ENCODE assay signal across 12 cellular contexts in genomic region chr12:56150563-56150962, GRCh38. TPM values are rescaled to one million over a fixed set of nuclear protein-coding genes. Genes with fewer than 3 reads are reported as not detected.
A peak's percentile ranks its signal among the peaks of the same experiment; 100 is the strongest.
DNase-seq lines count a peak whose midpoint lies in the region; ATAC-seq and TF ChIP-seq lines count a peak whose summit lies in the region.
"Had no signal": no experiment of that assay in that cellular context is flagged by ENCODE, and none has a peak within 500 bp of the region (broad histone marks: within the 10 kb centered on the region; RNA-seq: fewer than 3 reads in every experiment).

No MANE protein-coding gene starts in this region.

- H3K36me3 ChIP-seq in Karpas-422 (ENCODE audit: insufficient read depth, low read length), result no peaks in the 10 kb centered on the region
- no peaks in the 10 kb centered on the region for H3K36me3 ChIP-seq in adipocyte (ENCODE audit: control insufficient read depth, insufficient read depth, low read length, severe bottlenecking)
- H3K36me3 ChIP-seq in naive thymus-derived CD4-positive, alpha-beta T cell (ENCODE audit: control insufficient read depth in 2 of 3, insufficient read depth in 3 of 3, low read length in 3 of 3), result peaks cover 0 to 4% (median 0%) of the 10 kb centered on the region in 3 experiments
- no peaks in the 10 kb centered on the region for H3K36me3 ChIP-seq in brain microvascular endothelial cell (replicated peaks)

- H4K20me1 ChIP-seq in Karpas-422 (ENCODE audit: insufficient read depth, low read depth, low read length), result no peaks in the 10 kb centered on the region

- in situ Hi-C loops in brain microvascular endothelial cell (cut with HindIII; ENCODE audit: low pct_ligation_motif_present, low sequenced_read_pairs), result no loop called here

- H3K36me3 Mint-ChIP-seq in naive thymus-derived CD4-positive, alpha-beta T cell, result peaks cover 0 to 13% (median 0%) of the 10 kb centered on the region in 5 donors

- peaks cover 13% of the 10 kb centered on the region; the same call in 1 of the 2 replicates for H3K79me2 ChIP-seq in Karpas-422 (ENCODE audit: low read length)

- no peaks in the 10 kb centered on the region for H3K27me3 ChIP-seq in Karpas-422 (ENCODE audit: low read length)
- H3K27me3 ChIP-seq in adipocyte (replicated peaks; ENCODE audit: control insufficient read depth, insufficient read depth, low read length), result no peaks in the 10 kb centered on the region
- H3K27me3 ChIP-seq in naive thymus-derived CD4-positive, alpha-beta T cell (ENCODE audit: control insufficient read depth in 2 of 2, insufficient read depth in 2 of 2, low read length in 2 of 2), result no peaks in the 10 kb centered on the region
- H3K27me3 ChIP-seq in brain microvascular endothelial cell (replicated peaks), result no peaks in the 10 kb centered on the region

- no peaks in the 10 kb centered on the region for H3K9me3 ChIP-seq in Karpas-422 (ENCODE audit: low read length)
- H3K9me3 ChIP-seq in adipocyte (ENCODE audit: control insufficient read depth, low read length), result no peaks in the 10 kb centered on the region
- no peaks in the 10 kb centered on the region for H3K9me3 ChIP-seq in naive thymus-derived CD4-positive, alpha-beta T cell (ENCODE audit: control insufficient read depth in 2 of 3, low read length in 3 of 3)

- H3K27ac ChIP-seq in Karpas-422 (ENCODE audit: low read length) (no peak overlapping the region), brain microvascular endothelial cell (no peak overlapping the region)
- H3K27ac ChIP-seq in naive thymus-derived CD4-positive, alpha-beta T cell (ENCODE audit: low read depth, low read length), result no peak overlapping the region

- intact Hi-C loops in naive thymus-derived CD4-positive, alpha-beta T cell (cut with micrococcal nuclease), result loop anchor here (5.0 kb wide), 3 partner anchors 72 to 1697 kb away; partner anchors contain the start of genes CTDSP2 (in 1 of the 2), NABP2 (in 1 of the 2), PYM1 (in 1 of the 2) and RNF41 (in 1 of the 2)

- CTCF ChIA-PET in naive thymus-derived CD4-positive, alpha-beta T cell (lab: Charles Lee), result interaction anchor here (0.8 to 1.2 kb wide), 3 partner anchors 22 to 103 kb away, joined by 3 to 5 read pairs (median 4); partner anchors contain the start of genes ESYT1 and SMARCC2

- H3K9me3 Mint-ChIP-seq in naive thymus-derived CD4-positive, alpha-beta T cell, result no peaks in the 10 kb centered on the region

- H3K9me2 ChIP-seq in Karpas-422 (replicated peaks; ENCODE audit: insufficient read depth, low read length), result no peaks in the 10 kb centered on the region

- H3K27me3 Mint-ChIP-seq in naive thymus-derived CD4-positive, alpha-beta T cell, result no peaks in the 10 kb centered on the region

- no peak overlapping the region for H2AFZ ChIP-seq in Karpas-422 (ENCODE audit: low read length)

- no peak for TF ChIP-seq CTCF in brain microvascular endothelial cell (IDR thresholded peaks at IDR 0.05; ENCODE audit: low read depth, low read length, missing control alignments)

- H3K4me3 ChIP-seq in Karpas-422 (ENCODE audit: low read length) (no peak overlapping the region), adipocyte (ENCODE audit: low read length) (no peak overlapping the region), brain microvascular endothelial cell (ENCODE audit: low read depth, low read length) (no peak overlapping the region)
- H3K4me3 ChIP-seq in naive thymus-derived CD4-positive, alpha-beta T cell (ENCODE audit: low read length), result no peak overlapping the region

- DNase-seq in NCI-H2029 treated with DMSO at 0.1 percent for 48 hours (lab: John Stamatoyannopoulos, UW) (peak; percentile 58), NCI-H2029 (lab: John Stamatoyannopoulos, UW) (no peak), Karpas-422 (peak; percentile 57), adipocyte (ENCODE audit: low read depth) (peak; percentile 56), C1 segment of cervical spinal cord (lab: John Stamatoyannopoulos, UW) (no peak), brain microvascular endothelial cell (no peak), occipital lobe (lab: John Stamatoyannopoulos, UW) (no peak)
- no peak for DNase-seq in naive thymus-derived CD4-positive, alpha-beta T cell
- DNase-seq: activated CD4-positive, alpha-beta T cell treated with anti-CD3 and anti-CD28 coated beads for 48 hours; left colon; NCI-H774; substantia nigra had no signal

- H3K4me2 ChIP-seq in Karpas-422 (ENCODE audit: low read depth, low read length, poor library complexity, severe bottlenecking), result peak overlapping the region; percentile 89

- no peak overlapping the region for H3K9ac ChIP-seq in Karpas-422 (ENCODE audit: low read length)
- H3K9ac ChIP-seq in adipocyte (ENCODE audit: low read length), result peak overlapping the region; percentile 1

- H3K27ac Mint-ChIP-seq in naive thymus-derived CD4-positive, alpha-beta T cell, result peak overlapping the region; percentile 62 to 99 (median 86)

- POLR2A ChIA-PET in naive thymus-derived CD4-positive, alpha-beta T cell (lab: Charles Lee), result interaction anchor here (0.7 to 5.3 kb wide), 11 partner anchors 8 to 474 kb away, joined by 4 to 30 read pairs (median 7); partner anchors contain the start of genes ESYT1, RPL41 and SMARCC2

- ATAC-seq in naive thymus-derived CD4-positive, alpha-beta T cell, result no peak
- ATAC-seq: left colon had no signal

- H3K4me1 ChIP-seq in Karpas-422 (ENCODE audit: low read length), result peaks cover 29% of the 10 kb centered on the region
- H3K4me1 ChIP-seq in adipocyte (ENCODE audit: control insufficient read depth, insufficient read depth, low read length), result peaks cover 50% of the 10 kb centered on the region
- peaks cover 18 to 20% of the 10 kb centered on the region in 2 donors for H3K4me1 ChIP-seq in naive thymus-derived CD4-positive, alpha-beta T cell (ENCODE audit: control insufficient read depth in 2 of 2, insufficient read depth in 2 of 2, low read length in 2 of 2)

- H3K4me3 Mint-ChIP-seq in naive thymus-derived CD4-positive, alpha-beta T cell, result peak overlapping the region; percentile 2 to 93 (median 74)

- H3K4me1 Mint-ChIP-seq in naive thymus-derived CD4-positive, alpha-beta T cell, result peaks cover 19 to 48% (median 32%) of the 10 kb centered on the region in 7 donors

RNA-seq across cellular contexts. Expression of gene MYL6B, which starts 1.8 kb away (rescaled TPM):
- total RNA-seq in Karpas-422 (2014; rRNA removed; shearing (Covaris generic); ENCODE audit: low replicate concordance), result 33.1 and 94.4 TPM in 2 replicates
- total RNA-seq in naive thymus-derived CD4-positive, alpha-beta T cell, result 10 to 100 TPM in 2 of 5 experiments, 1 to 10 TPM in 3; 3.7 to 60.3 (median 8.9) TPM
- polyA plus RNA-seq in naive thymus-derived CD4-positive, alpha-beta T cell, result 1 to 10 TPM; 5.6 to 6.7 TPM
- 77.0 TPM for total RNA-seq in occipital lobe

RNA-seq across cellular contexts. Expression of gene MYL6, which starts 7.6 kb away (rescaled TPM):
- 640 and 780 TPM in 2 replicates for total RNA-seq in Karpas-422 (2014; rRNA removed; shearing (Covaris generic); ENCODE audit: low replicate concordance)
- total RNA-seq in naive thymus-derived CD4-positive, alpha-beta T cell, result 1,000 to 10,000 TPM in 1 of 5 experiments, 100 to 1,000 TPM in 4; 428 to 1,509 (median 467) TPM
- polyA plus RNA-seq in naive thymus-derived CD4-positive, alpha-beta T cell, result 1,000 to 10,000 TPM; 1,845 to 2,144 TPM
- 417 TPM for total RNA-seq in occipital lobe

RNA-seq across cellular contexts. Expression of gene ESYT1, which starts 22.5 kb away (rescaled TPM):
- total RNA-seq in Karpas-422 (2014; rRNA removed; shearing (Covaris generic); ENCODE audit: low replicate concordance), result 75.3 and 75.7 TPM in 2 replicates
- total RNA-seq in naive thymus-derived CD4-positive, alpha-beta T cell, result 100 to 1,000 TPM; 121 to 300 (median 221) TPM
- 100 to 1,000 TPM; 282 to 353 TPM for polyA plus RNA-seq in naive thymus-derived CD4-positive, alpha-beta T cell
- 21.8 TPM for total RNA-seq in occipital lobe

RNA-seq across cellular contexts. Expression of gene ZC3H10, which starts 32.5 kb away (rescaled TPM):
- 11.9 and 13.4 TPM in 2 replicates for total RNA-seq in Karpas-422 (2014; rRNA removed; shearing (Covaris generic); ENCODE audit: low replicate concordance)
- total RNA-seq in naive thymus-derived CD4-positive, alpha-beta T cell, result 10 to 100 TPM in 3 of 5 experiments, 1 to 10 TPM in 2; 7.8 to 16.3 (median 13.3) TPM
- polyA plus RNA-seq in naive thymus-derived CD4-positive, alpha-beta T cell, result 1 to 10 TPM; 2.4 to 4.1 TPM
- total RNA-seq in occipital lobe, result 10.6 TPM

RNA-seq across cellular contexts. Expression of gene RPL41, which starts 34.1 kb away (rescaled TPM):
- total RNA-seq in Karpas-422 (2014; rRNA removed; shearing (Covaris generic); ENCODE audit: low replicate concordance), result 7,506 and 9,874 TPM in 2 replicates
- 1,000 to 10,000 TPM; 3,787 to 6,048 (median 5,952) TPM for total RNA-seq in naive thymus-derived CD4-positive, alpha-beta T cell
- polyA plus RNA-seq in naive thymus-derived CD4-positive, alpha-beta T cell, result over 10,000 TPM in 1 of 2 donors, 1,000 to 10,000 TPM in 1; 6,745 to 10,251 TPM
- total RNA-seq in occipital lobe, result 1,070 TPM

Comparison
In these comparisons a context has a peak if more than half of its experiments do, and no peak if none do; other contexts are left out.
1. DNase-seq: peak in NCI-H2029 treated with DMSO at 0.1 percent for 48 hours (single experiment), Karpas-422 (single experiment) and adipocyte (single experiment); none in NCI-H2029 (single experiment), naive thymus-derived CD4-positive, alpha-beta T cell (0 of 9), C1 segment of cervical spinal cord (0 of 14), brain microvascular endothelial cell (single experiment) and occipital lobe (single experiment).